ENCODE assay signal across 8 cellular contexts in the genomic region with DNA sequence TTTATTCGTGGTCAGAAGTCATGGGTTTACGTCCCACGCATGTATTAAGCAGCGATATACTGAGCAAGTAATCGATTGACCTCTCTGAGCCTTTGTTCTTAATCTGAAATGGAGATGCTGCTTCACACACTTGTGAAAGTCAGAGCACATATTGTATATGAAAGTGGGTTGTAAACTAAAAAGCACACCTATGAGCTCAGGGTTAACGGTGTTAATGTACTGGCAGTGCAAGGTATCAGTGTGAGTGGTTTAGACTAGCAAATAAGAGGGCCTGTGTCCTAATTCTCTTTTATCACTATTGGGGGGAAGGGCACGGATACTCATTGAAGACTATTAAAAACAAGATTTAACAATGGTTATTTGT. TPM values are rescaled to one million over a fixed set of nuclear protein-coding genes. Genes with fewer than 3 reads are reported as not detected.
DNase-seq lines count a peak whose midpoint lies in the region; ATAC-seq, FAIRE-seq and TF ChIP-seq lines count a peak whose summit lies in the region.

No MANE protein-coding gene starts in this region.

- peak overlapping the region; percentile 77 for H3K4me2 ChIP-seq in HepG2 (ENCODE audit: low read depth, low read length)

- TF ChIP-seq EP300 in HepG2 (IDR thresholded peaks at IDR 0.05; ENCODE audit: low read depth in 2 of 2, low read length in 2 of 2) = no peak
- TF ChIP-seq EP300 in HepG2 (CRISPR knock-in tag; IDR thresholded peaks at IDR 0.05; ENCODE audit: borderline replicate concordance) = no peak

- no peaks in the 10 kb centered on the region for H3K9me3 ChIP-seq in adipocyte (ENCODE audit: control insufficient read depth, low read length)
- H3K9me3 ChIP-seq in HepG2 (ENCODE audit: low read length) = no peaks in the 10 kb centered on the region

- H3K27ac Mint-ChIP-seq in type B pancreatic cell = peak overlapping the region; percentile 96

- WGBS in HepG2 (ENCODE audit: low lambda C conversion rate) = 0% methylated on average over 7 of the region's 7 CpGs

- H3K4me3 ChIP-seq in AG04449 (ENCODE audit: low read depth, low read length) (peak overlapping the region; percentile 96), adipocyte (ENCODE audit: low read length) (peak overlapping the region; percentile 95), HepG2 (replicated peaks in 1 of 3; ENCODE audit: insufficient read depth in 1 of 3, low read depth in 2 of 3, low read length in 3 of 3) (peak overlapping the region; percentile 78 to 92 (median 88))

- TF ChIP-seq CTCF in AG04449 (IDR thresholded peaks at IDR 0.05; ENCODE audit: insufficient read depth, low read length, missing control alignments) (no peak), HepG2 (CRISPR knock-in tag; IDR thresholded peaks at IDR 0.05) (no peak), type B pancreatic cell (conservative IDR thresholded peaks at IDR 0.05) (no peak)

- peaks cover 6% of the 10 kb centered on the region for H3K36me3 Mint-ChIP-seq in type B pancreatic cell

- ATAC-seq in GM18909 (IDR thresholded peaks at IDR 0.05; ENCODE audit: poor library complexity, unreplicated experiment) (peak; percentile 29), HG03342 (IDR thresholded peaks at IDR 0.05; ENCODE audit: unreplicated experiment) (peak; percentile 25), HepG2 (peak; percentile 50)

- BruUV-seq in HepG2 (replicated peaks; lab: Mats Ljungman, UMichigan) = no TSS peak

- H3K4me1 ChIP-seq in adipocyte (ENCODE audit: control insufficient read depth, insufficient read depth, low read length) (peaks cover 15% of the 10 kb centered on the region), HepG2 (ENCODE audit: insufficient read depth, low read length) (peaks cover 70% of the 10 kb centered on the region)

- H2AFZ ChIP-seq in HepG2 (ENCODE audit: low read length) = no peak overlapping the region

- H3K27me3 Mint-ChIP-seq in type B pancreatic cell = no peaks in the 10 kb centered on the region

- POLR2A ChIA-PET in AG04449 (lab: Yijun Ruan, JAX) = interaction anchor here (0.6 kb wide), 1 partner anchor 667 kb away, joined by 4 read pairs; no protein-coding TSS in a partner anchor
- POLR2A ChIA-PET in HepG2 (lab: Yijun Ruan, JAX) = interaction anchor here (0.8 to 2.0 kb wide), 3 partner anchors 26 to 922 kb away, joined by 3 to 8 read pairs (median 4); a partner anchor contains a TSS

- H3K9me3 Mint-ChIP-seq in type B pancreatic cell = no peaks in the 10 kb centered on the region

- in situ Hi-C loops in HepG2 (cut with HindIII; ENCODE audit: extremely low pct_ligation_motif_present, low pct_unique_long_range_greater_than_20kb) = no loop called here

- peak overlapping the region; percentile 99 for H3K4me3 Mint-ChIP-seq in type B pancreatic cell

- H4K20me1 ChIP-seq in HepG2 (ENCODE audit: insufficient read depth, low read length) = peaks cover 5% of the 10 kb centered on the region; the same call in 1 of the 2 replicates

- intact Hi-C loops in HepG2 (cut with micrococcal nuclease; ENCODE audit: unreplicated experiment) = no loop called here

- DNase-seq in AG04449 (ENCODE audit: low read depth, low spot score) = no peak
- DNase-seq in adipocyte (ENCODE audit: low read depth) = peak; percentile 15
- no peak for DNase-seq in HepG2 (ENCODE audit: low spot score)
- DNase-seq in type B pancreatic cell (ENCODE audit: extremely low spot score, unreplicated experiment) = no peak
- DNase-seq in HuH-7 (ENCODE audit: low spot score) = no peak
- DNase-seq in stimulated activated CD8-positive, alpha-beta memory T cell treated with anti-CD3 and anti-CD28 coated beads, Interleukin-4, amount 100 ng/mL, for 48 hours = no peak

- H3K27me3 ChIP-seq in adipocyte (replicated peaks; ENCODE audit: control insufficient read depth, insufficient read depth, low read length) (no peaks in the 10 kb centered on the region), HepG2 (ENCODE audit: control insufficient read depth in 1 of 2, insufficient read depth in 2 of 2, low read length in 2 of 2) (no peaks in the 10 kb centered on the region; a peak in 1 of 5 replicates)

- CTCF ChIA-PET in AG04449 (lab: Yijun Ruan, JAX) (interaction anchor here (0.7 to 2.5 kb wide), 16 partner anchors 8 to 633 kb away, joined by 3 to 16 read pairs (median 5); a partner anchor contains a TSS), HepG2 (lab: Yijun Ruan, JAX; ENCODE audit: low intra/inter-chr PET ratio, low total read pairs) (no interaction called here)

- FAIRE-seq in HepG2 (lab: Jason Lieb, UNC) = peak; percentile 15

- peaks cover 8% of the 10 kb centered on the region for H3K36me3 ChIP-seq in adipocyte (ENCODE audit: control insufficient read depth, insufficient read depth, low read length, severe bottlenecking)
- H3K36me3 ChIP-seq in HepG2 (replicated peaks in 1 of 2; ENCODE audit: control insufficient read depth in 1 of 2, insufficient read depth in 2 of 2, low read length in 2 of 2) = peaks cover 4 to 21% of the 10 kb centered on the region in 2 experiments; a peak in 4 of 5 replicates

- peaks cover 19% of the 10 kb centered on the region for H3K4me1 Mint-ChIP-seq in type B pancreatic cell (ENCODE audit: unreplicated experiment)

- H3K27ac ChIP-seq in HepG2 (ENCODE audit: extremely low read length, insufficient read depth, low read length) = peak overlapping the region; percentile 95

- peaks cover 57% of the 10 kb centered on the region for H3K79me2 ChIP-seq in HepG2 (ENCODE audit: insufficient read depth, low read length)

- peak overlapping the region; percentile 93 for H3K9ac ChIP-seq in adipocyte (ENCODE audit: low read length)
- peak overlapping the region; percentile 91 for H3K9ac ChIP-seq in HepG2 (ENCODE audit: insufficient read depth, low read depth, low read length)

- TF ChIP-seq RAD21 in HepG2 (CRISPR knock-in tag; IDR thresholded peaks at IDR 0.05) = no peak

- TF ChIP-seq POLR2A in HepG2 (IDR thresholded peaks at IDR 0.05; ENCODE audit: insufficient read depth in 1 of 2, low read depth in 2 of 2, low read length in 2 of 2) = no peak

TF ChIP-seq in HepG2, 621 proteins besides CTCF, POLR2A, EP300 and RAD21 (continues in another document):
- TF ChIP-seq ZFP82 (CRISPR knock-in tag; IDR thresholded peaks at IDR 0.05; ENCODE audit: borderline replicate concordance) = 0 out of 2 replicates have a peak, but pooled peaks have one; percentile 26

RNA-seq across cellular contexts. Expression of a gene that starts 0.7 kb away (rescaled TPM):
- total RNA-seq in HepG2 (2016; rRNA removed; fragmentation: Illumina TruSeq; extraction: Trizol) (148 and 224 TPM in 2 replicates), type B pancreatic cell (ENCODE audit: low replicate concordance) (54.8 and 84.7 TPM in 2 replicates)
- total RNA-seq in HepG2 (2016; cell fraction: cytosol; rRNA removed; fragmentation: Illumina TruSeq; extraction: Trizol; ENCODE audit: low read depth) = 63.1 and 69.4 TPM in 2 replicates
- total RNA-seq in HepG2 (2016; cell fraction: insoluble cytoplasmic fraction; rRNA removed; fragmentation: Illumina TruSeq; extraction: Trizol) = 148 and 233 TPM in 2 replicates
- 119 and 120 TPM in 2 replicates for total RNA-seq in HepG2 (2016; cell fraction: membrane; rRNA removed; fragmentation: Illumina TruSeq; extraction: Trizol)
- 72.3 and 83.9 TPM in 2 replicates for total RNA-seq in HepG2 (2016; cell fraction: nucleus; rRNA removed; fragmentation: Illumina TruSeq; extraction: Trizol)
- 75.4 and 93.3 TPM in 2 replicates for polyA plus RNA-seq in HepG2 (2011; rRNA removed)
- 44.4 and 77.9 TPM in 2 replicates for polyA plus RNA-seq in HepG2 (2011; cell fraction: cytosol; rRNA removed)
- polyA plus RNA-seq in HepG2 (2011; cell fraction: nucleus; rRNA removed) = 21.4 and 32.1 TPM in 2 replicates
- polyA plus RNA-seq in HepG2 (2012) = 77.4 and 156 TPM in 2 replicates
- polyA plus RNA-seq in HepG2 (2016; cell fraction: cytosol; fragmentation: Illumina TruSeq; extraction: Trizol; ENCODE audit: low read depth) = 62.5 and 71.1 TPM in 2 replicates
- 198 and 212 TPM in 2 replicates for polyA plus RNA-seq in HepG2 (2016; cell fraction: insoluble cytoplasmic fraction; fragmentation: Illumina TruSeq; extraction: Trizol; ENCODE audit: low read depth)
- 87.3 and 92.4 TPM in 2 replicates for polyA plus RNA-seq in HepG2 (2016; cell fraction: membrane; fragmentation: Illumina TruSeq; extraction: Trizol; ENCODE audit: low read depth)
- polyA plus RNA-seq in HepG2 (2016; cell fraction: nucleus; fragmentation: Illumina TruSeq; extraction: Trizol; ENCODE audit: insufficient read depth, low read depth) = 78.8 and 79.9 TPM in 2 replicates
- 23.0 and 26.1 TPM in 2 replicates for polyA minus RNA-seq in HepG2 (2011; rRNA and poly(A)+ RNA removed; ENCODE audit: low replicate concordance)
- polyA minus RNA-seq in HepG2 (2011; cell fraction: cytosol; rRNA and poly(A)+ RNA removed) = 48.1 and 52.1 TPM in 2 replicates
- polyA minus RNA-seq in HepG2 (2011; cell fraction: nucleus; rRNA and poly(A)+ RNA removed) = 61.4 and 110 TPM in 2 replicates

RNA-seq across cellular contexts. Expression of a gene that starts 26.2 kb away (rescaled TPM):
- total RNA-seq in HepG2 (2016; rRNA removed; fragmentation: Illumina TruSeq; extraction: Trizol) (197 and 317 TPM in 2 replicates), type B pancreatic cell (ENCODE audit: low replicate concordance) (95.1 and 102 TPM in 2 replicates)
- total RNA-seq in HepG2 (2016; cell fraction: cytosol; rRNA removed; fragmentation: Illumina TruSeq; extraction: Trizol; ENCODE audit: low read depth) = 43.5 and 43.9 TPM in 2 replicates
- 195 and 339 TPM in 2 replicates for total RNA-seq in HepG2 (2016; cell fraction: insoluble cytoplasmic fraction; rRNA removed; fragmentation: Illumina TruSeq; extraction: Trizol)
- total RNA-seq in HepG2 (2016; cell fraction: membrane; rRNA removed; fragmentation: Illumina TruSeq; extraction: Trizol) = 74.6 and 87.2 TPM in 2 replicates
- 66.6 and 69.2 TPM in 2 replicates for total RNA-seq in HepG2 (2016; cell fraction: nucleus; rRNA removed; fragmentation: Illumina TruSeq; extraction: Trizol)
- polyA plus RNA-seq in HepG2 (2011; rRNA removed) = 179 and 188 TPM in 2 replicates
- polyA plus RNA-seq in HepG2 (2011; cell fraction: cytosol; rRNA removed) = 71.4 and 85.0 TPM in 2 replicates
- 21.6 and 30.5 TPM in 2 replicates for polyA plus RNA-seq in HepG2 (2011; cell fraction: nucleus; rRNA removed)
- polyA plus RNA-seq in HepG2 (2012) = 160 and 165 TPM in 2 replicates
- polyA plus RNA-seq in HepG2 (2016; cell fraction: cytosol; fragmentation: Illumina TruSeq; extraction: Trizol; ENCODE audit: low read depth) = 41.1 and 43.9 TPM in 2 replicates
- polyA plus RNA-seq in HepG2 (2016; cell fraction: insoluble cytoplasmic fraction; fragmentation: Illumina TruSeq; extraction: Trizol; ENCODE audit: low read depth) = 331 and 351 TPM in 2 replicates
- 56.6 and 65.4 TPM in 2 replicates for polyA plus RNA-seq in HepG2 (2016; cell fraction: membrane; fragmentation: Illumina TruSeq; extraction: Trizol; ENCODE audit: low read depth)
- polyA plus RNA-seq in HepG2 (2016; cell fraction: nucleus; fragmentation: Illumina TruSeq; extraction: Trizol; ENCODE audit: insufficient read depth, low read depth) = 115 and 117 TPM in 2 replicates
- 45.7 and 70.5 TPM in 2 replicates for polyA minus RNA-seq in HepG2 (2011; rRNA and poly(A)+ RNA removed; ENCODE audit: low replicate concordance)
- 70.3 and 70.8 TPM in 2 replicates for polyA minus RNA-seq in HepG2 (2011; cell fraction: cytosol; rRNA and poly(A)+ RNA removed)
- polyA minus RNA-seq in HepG2 (2011; cell fraction: nucleus; rRNA and poly(A)+ RNA removed) = 23.6 and 30.6 TPM in 2 replicates
